8 cellular contexts compared by ENCODE assay signal in the genomic region with DNA sequence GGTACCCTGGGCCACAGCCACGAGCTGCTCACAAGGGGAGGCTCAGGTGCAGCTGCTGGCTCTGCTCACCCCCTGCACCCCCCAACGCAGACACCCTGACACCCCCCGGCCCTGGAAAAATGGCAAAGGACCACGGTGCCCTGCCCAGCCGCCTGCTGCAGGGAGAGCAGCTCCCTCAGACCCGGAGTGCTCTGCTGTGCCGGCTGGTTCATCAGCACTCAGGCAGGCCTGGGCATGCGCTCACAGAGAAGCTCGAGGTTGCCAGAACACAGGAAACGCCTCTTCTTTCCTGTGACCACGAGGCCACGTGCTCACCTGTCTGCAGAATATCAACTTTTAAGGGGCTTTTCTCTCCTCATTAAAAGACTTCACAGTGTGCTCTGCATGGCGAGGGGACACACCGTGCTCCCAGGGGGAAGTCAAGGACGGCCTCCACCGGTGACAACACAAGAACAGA. TPM values are rescaled to one million over a fixed set of nuclear protein-coding genes. Genes with fewer than 3 reads are reported as not detected.
DNase-seq lines count a peak whose midpoint lies in the region; ATAC-seq and TF ChIP-seq lines count a peak whose summit lies in the region.

No MANE protein-coding gene starts in this region.

- no peaks in the 10 kb centered on the region for H3K79me2 ChIP-seq in DOHH2 (ENCODE audit: control insufficient read depth, low read length)

- peak overlapping the region; percentile 58 for H3K4me2 ChIP-seq in DOHH2 (ENCODE audit: low read length)

- CTCF ChIA-PET in naive thymus-derived CD4-positive, alpha-beta T cell (lab: Charles Lee), result interaction anchor here (0.9 to 1.6 kb wide), 4 partner anchors 40 to 129 kb away, joined by 3 to 10 read pairs (median 4); no protein-coding TSS in a partner anchor

- peaks cover 0 to 3% (median 0%) of the 10 kb centered on the region in 5 donors for H3K27me3 Mint-ChIP-seq in naive thymus-derived CD4-positive, alpha-beta T cell

- H3K9me3 ChIP-seq in DOHH2 (ENCODE audit: control insufficient read depth, insufficient read depth, low read length) (no peaks in the 10 kb centered on the region), thyroid gland (no peaks in the 10 kb centered on the region)
- no peaks in the 10 kb centered on the region for H3K9me3 ChIP-seq in naive thymus-derived CD4-positive, alpha-beta T cell (ENCODE audit: control insufficient read depth in 2 of 3, low read length in 3 of 3)

- no peak for TF ChIP-seq POLR2A in thyroid gland (IDR thresholded peaks at IDR 0.05)

- peaks cover under 1 to 15% (median 6%) of the 10 kb centered on the region in 5 donors for H3K36me3 Mint-ChIP-seq in naive thymus-derived CD4-positive, alpha-beta T cell

- intact Hi-C loops in naive thymus-derived CD4-positive, alpha-beta T cell (cut with micrococcal nuclease), result loop anchor here (1.0 to 5.0 kb wide), 4 partner anchors 20 to 129 kb away; a partner anchor contains a TSS
- intact Hi-C loops in left ventricle myocardium superior (cut with micrococcal nuclease), result no loop called here
- intact Hi-C loops in thyroid gland (cut with DNase I), result no loop called here

- H3K4me1 ChIP-seq in DOHH2 (ENCODE audit: control insufficient read depth, low read length) (peaks cover 14% of the 10 kb centered on the region), thyroid gland (peaks cover 0 to 10% of the 10 kb centered on the region in 2 donors)
- H3K4me1 ChIP-seq in naive thymus-derived CD4-positive, alpha-beta T cell (ENCODE audit: control insufficient read depth in 2 of 2, insufficient read depth in 2 of 2, low read length in 2 of 2), result peaks cover 10 to 12% of the 10 kb centered on the region in 2 donors

- H3K4me1 Mint-ChIP-seq in naive thymus-derived CD4-positive, alpha-beta T cell, result peaks cover 4 to 29% (median 11%) of the 10 kb centered on the region in 7 donors

- peak; percentile 74 for DNase-seq in Jurkat, Clone E6-1 (ENCODE audit: low read depth, low spot score)
- peak; percentile 24 for DNase-seq in activated CD8-positive, alpha-beta memory T cell treated with anti-CD3 and anti-CD28 coated beads, Interleukin-2, amount 50 U/mL, for 24 hours (ENCODE audit: extremely low read depth)
- peak in 8 of 9 donors; percentile 39 to 79 (median 67) for DNase-seq in naive thymus-derived CD4-positive, alpha-beta T cell
- no peak for DNase-seq in cerebellar nuclear complex (lab: John Stamatoyannopoulos, UW)
- DNase-seq in NCI-H1092 treated with DMSO at 0.1 percent for 48 hours (lab: John Stamatoyannopoulos, UW), result no peak
- no peak for DNase-seq in left ventricle myocardium superior
- DNase-seq in thyroid gland, result no peak

- TF ChIP-seq CTCF in DOHH2 (IDR thresholded peaks at IDR 0.05; ENCODE audit: low read depth, low read length, poor library complexity, severe bottlenecking) (no peak), thyroid gland (IDR thresholded peaks at IDR 0.05) (no peak)

- peak; percentile 95 for ATAC-seq in naive thymus-derived CD4-positive, alpha-beta T cell
- no peak for ATAC-seq in left ventricle myocardium superior

- POLR2A ChIA-PET in naive thymus-derived CD4-positive, alpha-beta T cell (lab: Charles Lee), result interaction anchor here (0.9 to 1.4 kb wide), 6 partner anchors 10 to 363 kb away, joined by 3 to 7 read pairs (median 3); a partner anchor contains a TSS

- H3K9me2 ChIP-seq in DOHH2 (replicated peaks; ENCODE audit: control insufficient read depth, low read length), result no peaks in the 10 kb centered on the region

- peak overlapping the region; percentile 33 to 82 (median 74) for H3K4me3 Mint-ChIP-seq in naive thymus-derived CD4-positive, alpha-beta T cell

- no peak overlapping the region; the same call in 1 of the 2 replicates for H3K27ac ChIP-seq in DOHH2 (ENCODE audit: low read depth, low read length)
- H3K27ac ChIP-seq in naive thymus-derived CD4-positive, alpha-beta T cell (ENCODE audit: low read depth, low read length), result peak overlapping the region; percentile 69
- no peak overlapping the region for H3K27ac ChIP-seq in thyroid gland

- H3K27ac Mint-ChIP-seq in naive thymus-derived CD4-positive, alpha-beta T cell, result peak overlapping the region; percentile 40 to 96 (median 91)

- 78 to 81% methylated on average over 13 to 14 of the region's 16 CpGs for WGBS in thyroid gland, 2 donors

- no peaks in the 10 kb centered on the region for H3K9me3 Mint-ChIP-seq in naive thymus-derived CD4-positive, alpha-beta T cell

- H4K20me1 ChIP-seq in DOHH2 (ENCODE audit: control insufficient read depth, insufficient read depth, low read depth, low read length), result no peaks in the 10 kb centered on the region

- H3K36me3 ChIP-seq in DOHH2 (ENCODE audit: control insufficient read depth, low read length) (peaks cover 32% of the 10 kb centered on the region), thyroid gland (peaks cover 20 to 22% of the 10 kb centered on the region in 2 donors)
- peaks cover 0 to 28% (median 0%) of the 10 kb centered on the region in 3 experiments for H3K36me3 ChIP-seq in naive thymus-derived CD4-positive, alpha-beta T cell (ENCODE audit: control insufficient read depth in 2 of 3, insufficient read depth in 3 of 3, low read length in 3 of 3)

- H3K4me3 ChIP-seq in DOHH2 (ENCODE audit: low read length) (no peak overlapping the region), thyroid gland (replicated peaks in 1 of 3) (no peak overlapping the region)
- H3K4me3 ChIP-seq in Jurkat, Clone E6-1 (ENCODE audit: low read length), result peak overlapping the region; percentile 3; the same call in 1 of the 2 replicates
- peak overlapping the region; percentile 14 for H3K4me3 ChIP-seq in naive thymus-derived CD4-positive, alpha-beta T cell (ENCODE audit: low read length)

- H3K27me3 ChIP-seq in DOHH2 (ENCODE audit: control insufficient read depth, low read length) (no peaks in the 10 kb centered on the region), thyroid gland (no peaks in the 10 kb centered on the region)
- H3K27me3 ChIP-seq in naive thymus-derived CD4-positive, alpha-beta T cell (ENCODE audit: control insufficient read depth in 2 of 2, insufficient read depth in 2 of 2, low read length in 2 of 2), result no peaks in the 10 kb centered on the region

- H3F3A ChIP-seq in DOHH2 (ENCODE audit: control insufficient read depth, insufficient read depth), result no peaks in the 10 kb centered on the region

RNA-seq across cellular contexts. Expression of a gene that starts 4.3 kb away (rescaled TPM):
- not detected for polyA plus RNA-seq in Jurkat, Clone E6-1 (2012; ENCODE audit: insufficient read depth, insufficient read length)
- total RNA-seq in naive thymus-derived CD4-positive, alpha-beta T cell, result 1 to 10 TPM; 2.5 to 5.8 (median 3.0) TPM
- under 1 TPM in 1 of 2 donors, not detected in 1; 0.56 TPM for polyA plus RNA-seq in naive thymus-derived CD4-positive, alpha-beta T cell
- 0.50 TPM for total RNA-seq in left ventricle myocardium superior
- total RNA-seq in thyroid gland, result under 1 TPM in 1 of 4 donors, not detected in 3; 0.83 TPM

RNA-seq across cellular contexts. Expression of a gene that starts 18.8 kb away (rescaled TPM):
- polyA plus RNA-seq in Jurkat, Clone E6-1 (2012; ENCODE audit: insufficient read depth, insufficient read length), result 23.6 TPM
- total RNA-seq in naive thymus-derived CD4-positive, alpha-beta T cell, result 10 to 100 TPM; 10.9 to 29.0 (median 22.8) TPM
- polyA plus RNA-seq in naive thymus-derived CD4-positive, alpha-beta T cell, result 10 to 100 TPM in 1 of 2 donors, 1 to 10 TPM in 1; 7.2 to 12.7 TPM
- total RNA-seq in left ventricle myocardium superior (7.5 TPM), thyroid gland (10 to 100 TPM; 18.0 to 32.2 (median 25.5) TPM)

RNA-seq across cellular contexts. Expression of a gene that starts 19.1 kb away (rescaled TPM):
- polyA plus RNA-seq in Jurkat, Clone E6-1 (2012; ENCODE audit: insufficient read depth, insufficient read length), result 79.7 TPM
- 100 to 1,000 TPM in 4 of 5 experiments, 10 to 100 TPM in 1; 75.8 to 124 (median 110) TPM for total RNA-seq in naive thymus-derived CD4-positive, alpha-beta T cell
- 10 to 100 TPM; 74.8 to 90.7 TPM for polyA plus RNA-seq in naive thymus-derived CD4-positive, alpha-beta T cell
- total RNA-seq in left ventricle myocardium superior, result 117 TPM
- total RNA-seq in thyroid gland, result 100 to 1,000 TPM; 109 to 144 (median 138) TPM

RNA-seq across cellular contexts. Expression of a gene that starts 22.8 kb away (rescaled TPM):
- polyA plus RNA-seq in Jurkat, Clone E6-1 (2012; ENCODE audit: insufficient read depth, insufficient read length), result 54.5 TPM
- 10 to 100 TPM; 62.3 to 89.3 (median 75.1) TPM for total RNA-seq in naive thymus-derived CD4-positive, alpha-beta T cell
- 10 to 100 TPM; 86.1 to 92.2 TPM for polyA plus RNA-seq in naive thymus-derived CD4-positive, alpha-beta T cell
- total RNA-seq in left ventricle myocardium superior (39.5 TPM), thyroid gland (10 to 100 TPM; 33.0 to 58.4 (median 36.2) TPM)

RNA-seq across cellular contexts. Expression of a gene that starts 29.4 kb away (rescaled TPM):
- 11.9 TPM for polyA plus RNA-seq in Jurkat, Clone E6-1 (2012; ENCODE audit: insufficient read depth, insufficient read length)
- total RNA-seq in naive thymus-derived CD4-positive, alpha-beta T cell, result 10 to 100 TPM in 3 of 5 experiments, 1 to 10 TPM in 2; 4.2 to 15.8 (median 10.1) TPM
- not detected for polyA plus RNA-seq in naive thymus-derived CD4-positive, alpha-beta T cell
- 3.0 TPM for total RNA-seq in left ventricle myocardium superior
- 1 to 10 TPM in 3 of 4 donors, under 1 TPM in 1; 0.73 to 3.2 (median 1.6) TPM for total RNA-seq in thyroid gland

Comparison
In these comparisons a context has a peak if more than half of its experiments do, and no peak if none do; other contexts are left out.
1. H3K4me3 ChIP-seq: peak in Jurkat, Clone E6-1 (single experiment) and naive thymus-derived CD4-positive, alpha-beta T cell (single experiment); none in DOHH2 (single experiment) and thyroid gland (0 of 3).
2. DNase-seq: peak in Jurkat, Clone E6-1 (single experiment), activated CD8-positive, alpha-beta memory T cell treated with anti-CD3 and anti-CD28 coated beads, Interleukin-2, amount 50 U/mL, for 24 hours (single experiment) and naive thymus-derived CD4-positive, alpha-beta T cell (8 of 9); none in cerebellar nuclear complex (0 of 2), NCI-H1092 treated with DMSO at 0.1 percent for 48 hours (single experiment), left ventricle myocardium superior (single experiment) and thyroid gland (0 of 2).
3. intact Hi-C loops: an anchor here in naive thymus-derived CD4-positive, alpha-beta T cell (1.0 to 5.0 kb wide); none called in left ventricle myocardium superior and thyroid gland.